In genomic region chr4:145776208-145776607, GRCh38 we compare ENCODE assay signal across 26 cellular contexts.
"Had no signal": no experiment of that assay in that cellular context is flagged by ENCODE, and none has a peak within 500 bp of the region (broad histone marks: within the 10 kb centered on the region; RNA-seq: fewer than 3 reads in every experiment).

No MANE protein-coding gene starts in this region.

- H3K27me3 Mint-ChIP-seq: naive thymus-derived CD8-positive, alpha-beta T cell; progenitor cell of endocrine pancreas; stimulated activated naive CD8-positive, alpha-beta T cell treated with anti-CD3 and anti-CD28 coated beads, Interleukin-15, Interleukin-2, amounts not matched to agents 100 ng/mL and 50 ng/mL, for 24 hours; type B pancreatic cell had no signal

- ATAC-seq: heart right ventricle; left colon; left lung; lower lobe of right lung; naive thymus-derived CD8-positive, alpha-beta T cell; right cardiac atrium; sciatic nerve had no signal

- H3K36me3 ChIP-seq: ovary, uterus had no signal

- H3K4me3 ChIP-seq: heart right ventricle, left lung, lower lobe of right lung, ovary, skin epidermis, suprapubic skin, thoracic aorta, tibial artery, uterus had no signal

- H3K4me3 Mint-ChIP-seq: naive thymus-derived CD8-positive, alpha-beta T cell; nephron progenitor cell; stimulated activated effector memory CD8-positive, alpha-beta T cell treated with anti-CD3 and anti-CD28 coated beads, Interleukin-12 subunit alpha, Interleukin-12 subunit beta, amount 100 ng/mL, for 72 hours; stimulated activated naive CD8-positive, alpha-beta T cell treated with anti-CD3 and anti-CD28 coated beads, Interleukin-15, Interleukin-2, amounts not matched to agents 100 ng/mL and 50 ng/mL, for 24 hours; type B pancreatic cell had no signal

- H3K27ac Mint-ChIP-seq: type B pancreatic cell had no signal

- FAIRE-seq: islet of Langerhans, kidney had no signal

- H3K4me1 ChIP-seq: left lung, lower lobe of right lung, suprapubic skin, tibial artery, uterus had no signal

- H3K27me3 ChIP-seq: heart right ventricle, left lung, ovary, suprapubic skin, tibial artery, uterus had no signal

- H3K4me1 Mint-ChIP-seq: nephron progenitor cell had no signal

- H3K9me3 ChIP-seq: heart right ventricle, left lung, lower lobe of right lung, ovary, suprapubic skin, thoracic aorta, tibial artery, uterus had no signal

- H3K9me3 Mint-ChIP-seq: naive thymus-derived CD8-positive, alpha-beta T cell; nephron progenitor cell; stimulated activated effector memory CD8-positive, alpha-beta T cell treated with anti-CD3 and anti-CD28 coated beads, Interleukin-12 subunit alpha, Interleukin-12 subunit beta, amount 100 ng/mL, for 72 hours; stimulated activated naive CD8-positive, alpha-beta T cell treated with anti-CD3 and anti-CD28 coated beads, Interleukin-15, Interleukin-2, amounts not matched to agents 100 ng/mL and 50 ng/mL, for 24 hours; type B pancreatic cell had no signal

- H3K27ac ChIP-seq: heart right ventricle, left lung, lower lobe of right lung, ovary, skin epidermis, suprapubic skin, thoracic aorta, tibial artery, uterus had no signal

- DNase-seq: heart right ventricle; hippocampal formation; kidney; left colon; left lung; lower lobe of right lung; mammary epithelial cell; mesenchymal stem cell; naive thymus-derived CD8-positive, alpha-beta T cell; nephron progenitor cell; ovary; retina; right cardiac atrium; stimulated activated CD4-positive, alpha-beta T cell treated with anti-CD3 and anti-CD28 coated beads, Interleukin-4, amount 100 ng/mL, for 24 hours; stimulated activated naive CD4-positive, alpha-beta T cell; tibial artery; uterus had no signal
